ENCODE assay signal across 6 cellular contexts in the genomic region with DNA sequence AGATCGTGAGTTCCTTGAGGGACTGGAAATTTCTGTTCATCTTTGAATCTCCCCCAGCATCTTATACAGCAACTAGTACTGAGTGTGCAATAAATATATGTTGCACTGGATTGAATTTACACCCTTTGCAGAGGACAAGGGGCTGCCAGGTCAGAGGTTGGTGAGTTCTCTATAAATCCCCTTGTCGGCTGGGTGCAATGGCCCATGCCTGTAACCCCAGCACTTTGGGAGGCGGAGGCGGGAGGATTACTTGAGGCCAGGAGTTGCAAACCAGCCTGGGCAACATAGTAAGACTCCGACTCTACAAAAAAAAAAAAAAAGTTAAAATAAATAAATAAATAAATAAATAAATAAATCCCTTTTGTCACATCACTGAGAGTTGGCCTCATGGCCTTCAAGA. TPM values are rescaled to one million over a fixed set of nuclear protein-coding genes. Genes with fewer than 3 reads are reported as not detected.
"Had no signal": no experiment of that assay in that cellular context is flagged by ENCODE, and none has a peak within 500 bp of the region (broad histone marks: within the 10 kb centered on the region; RNA-seq: fewer than 3 reads in every experiment).

No MANE protein-coding gene starts in this region.

- H3K9me3 Mint-ChIP-seq: GM23338, H9, IgD-negative memory B cell had no signal

- H3K36me3 Mint-ChIP-seq: IgD-negative memory B cell had no signal

- ATAC-seq: GM23338 had no signal

- H3K4me3 Mint-ChIP-seq: GM23338, H9, IgD-negative memory B cell had no signal

- H3K27ac Mint-ChIP-seq: GM23338, H9, IgD-negative memory B cell had no signal

- DNase-seq: H9, HCEC 1CT, KBM-7 had no signal

RNA-seq across cellular contexts. Expression of a gene that starts 28.9 kb away (rescaled TPM):
- total RNA-seq: H1 had no signal
